ENCODE assay signal across 8 cellular contexts in genomic region chr12:24948452-24948815, GRCh38. TPM values are rescaled to one million over a fixed set of nuclear protein-coding genes. Genes with fewer than 3 reads are reported as not detected.
DNase-seq lines count a peak whose midpoint lies in the region; ATAC-seq and TF ChIP-seq lines count a peak whose summit lies in the region.

No MANE protein-coding gene starts in this region.

- DNase-seq in EH (ENCODE audit: low read depth) (peak; percentile 67), HEK293T (ENCODE audit: extremely low spot score) (peak; percentile 32), OCI-M1 (lab: John Stamatoyannopoulos, UW) (peak; percentile 68), colonic mucosa (no peak), lower leg skin (ENCODE audit: low spot score in 2 of 2) (no peak), putamen (ENCODE audit: low spot score) (no peak), NCI-H1105 (lab: John Stamatoyannopoulos, UW) (no peak)
- DNase-seq in stimulated activated naive CD8-positive, alpha-beta T cell treated with anti-CD3 and anti-CD28 coated beads, Interleukin-15, Interleukin-2, amounts not matched to agents 100 U/mL and 50 U/mL, for 24 hours: peak; percentile 60

- no peak overlapping the region for H3K27ac ChIP-seq in colonic mucosa

- TF ChIP-seq POLR2A in lower leg skin (IDR thresholded peaks at IDR 0.05): no peak

- H3K4me3 ChIP-seq in colonic mucosa (peak overlapping the region; percentile 25), lower leg skin (ENCODE audit: low read depth, poor library complexity, severe bottlenecking) (peak overlapping the region; percentile 44)

- H3K4me1 ChIP-seq in colonic mucosa: no peaks in the 10 kb centered on the region

- no peaks in the 10 kb centered on the region for H3K27me3 ChIP-seq in colonic mucosa

- POLR2A ChIA-PET in HEK293T (lab: Yijun Ruan, JAX): interaction anchor here (1.2 kb wide), 1 partner anchor 57 kb away, joined by 3 read pairs; no protein-coding TSS in a partner anchor

- TF ChIP-seq CTCF in colonic mucosa (IDR thresholded peaks at IDR 0.05) (no peak), lower leg skin (IDR thresholded peaks at IDR 0.05) (no peak)

- no peaks in the 10 kb centered on the region for H3K9me3 ChIP-seq in colonic mucosa

- H3K9ac ChIP-seq in colonic mucosa (ENCODE audit: low read depth in 2 of 2, low read length in 2 of 2): peak overlapping the region in 1 of 2 donors; percentile 60

- WGBS in lower leg skin, 2 donors: 1 to 3% methylated on average over 18 of the region's 18 CpGs

- CTCF ChIA-PET in HEK293T (lab: Yijun Ruan, JAX): no interaction called here

- intact Hi-C loops in colonic mucosa (cut with DNase I): no loop called here
- intact Hi-C loops in lower leg skin (cut with DNase I; ENCODE audit: low total_unique reads): no loop called here

- no peaks in the 10 kb centered on the region for H3K36me3 ChIP-seq in colonic mucosa

- ATAC-seq in stimulated activated naive CD8-positive, alpha-beta T cell treated with anti-CD3 and anti-CD28 coated beads, Interleukin-15, Interleukin-2, amounts not matched to agents 100 U/mL and 50 U/mL, for 24 hours: peak; percentile 62

TF ChIP-seq in HEK293T, 16 proteins besides CTCF, POLR2A, EP300 and RAD21:
- TF ChIP-seq FOXM1 (IDR thresholded peaks at IDR 0.05; ENCODE audit: borderline replicate concordance) (no peak), NFRKB (IDR thresholded peaks at IDR 0.05) (no peak), LEF1 (IDR thresholded peaks at IDR 0.05; ENCODE audit: borderline replicate concordance) (no peak), SP1 (IDR thresholded peaks at IDR 0.05) (no peak), ELF4 (IDR thresholded peaks at IDR 0.05) (no peak), FOXK2 (IDR thresholded peaks at IDR 0.05) (no peak), ARNT (IDR thresholded peaks at IDR 0.05) (no peak), BHLHE40 (IDR thresholded peaks at IDR 0.05; ENCODE audit: borderline replicate concordance) (no peak), L3MBTL2 (conservative IDR thresholded peaks at IDR 0.05) (no peak), PKNOX1 (IDR thresholded peaks at IDR 0.05) (no peak), TARDBP (IDR thresholded peaks at IDR 0.05) (no peak), HDGF (IDR thresholded peaks at IDR 0.05; ENCODE audit: borderline replicate concordance) (no peak), SUZ12 (IDR thresholded peaks at IDR 0.05) (no peak), ZNF384 (IDR thresholded peaks at IDR 0.05) (no peak)

RNA-seq across cellular contexts. Expression of gene BCAT1, which starts 0.5 kb away (rescaled TPM):
- total RNA-seq in colonic mucosa (1 to 10 TPM; 4.2 to 7.4 TPM), lower leg skin (1 to 10 TPM; 1.0 to 4.6 (median 2.8) TPM)

Comparison
In these comparisons a context has a peak if more than half of its experiments do, and no peak if none do; other contexts are left out.
1. DNase-seq: peak in EH (single experiment), HEK293T (single experiment), OCI-M1 (single experiment) and stimulated activated naive CD8-positive, alpha-beta T cell treated with anti-CD3 and anti-CD28 coated beads, Interleukin-15, Interleukin-2, amounts not matched to agents 100 U/mL and 50 U/mL, for 24 hours (single experiment); none in colonic mucosa (single experiment), lower leg skin (0 of 2), putamen (single experiment) and NCI-H1105 (single experiment).